In the genomic region with DNA sequence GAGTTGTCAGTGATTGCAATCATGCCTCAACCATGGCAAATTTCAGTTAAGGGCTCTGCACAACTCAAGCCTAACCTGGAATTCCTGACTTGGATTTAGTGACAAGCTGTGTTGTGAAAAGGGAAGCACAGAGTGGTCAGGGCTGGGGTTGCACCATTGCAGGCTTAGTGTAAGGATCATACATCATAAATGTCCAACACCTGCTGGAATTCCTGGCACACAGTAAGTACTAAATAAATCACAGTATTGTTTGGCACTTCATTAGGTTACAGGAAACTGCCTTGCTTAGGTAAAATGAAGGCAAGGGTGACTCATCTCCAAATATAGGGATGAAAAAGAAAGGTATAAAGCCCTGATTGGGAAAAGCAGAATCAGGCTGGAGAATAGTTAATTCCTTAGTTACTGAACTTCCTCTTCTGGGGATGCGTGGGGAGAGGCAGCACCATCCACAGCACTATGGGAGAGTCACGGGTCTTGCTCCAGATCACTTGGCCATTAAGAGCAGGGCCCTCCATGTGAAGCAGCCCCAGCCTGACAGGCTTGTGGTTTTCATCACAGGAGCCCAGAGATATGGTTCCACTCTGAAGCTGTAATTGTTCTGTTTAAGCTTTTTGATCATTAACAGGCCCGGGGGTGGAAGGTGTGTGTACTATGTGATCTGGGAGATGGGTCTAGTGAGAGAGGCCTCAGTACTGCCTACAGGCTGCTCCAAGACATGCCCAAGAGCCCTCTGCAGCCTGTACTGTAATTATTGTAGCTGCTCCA, we compare ENCODE assay signal across 19 cellular contexts. TPM values are rescaled to one million over a fixed set of nuclear protein-coding genes. Genes with fewer than 3 reads are reported as not detected.
DNase-seq lines count a peak whose midpoint lies in the region; ATAC-seq, FAIRE-seq and TF ChIP-seq lines count a peak whose summit lies in the region.
"Had no signal": no experiment of that assay in that cellular context is flagged by ENCODE, and none has a peak within 500 bp of the region (broad histone marks: within the 10 kb centered on the region; RNA-seq: fewer than 3 reads in every experiment).

No MANE protein-coding gene starts in this region.

- peaks cover 22% of the 10 kb centered on the region for H3K27me3 ChIP-seq in RWPE2 (ENCODE audit: insufficient read depth, poor library complexity, severe bottlenecking)
- no peaks in the 10 kb centered on the region for H3K27me3 ChIP-seq in Peyer's patch

- TF ChIP-seq CTCF in GM10248 (IDR thresholded peaks at IDR 0.05; ENCODE audit: control extremely low read depth, extremely low read depth, low read depth, missing control alignments) = no peak
- TF ChIP-seq CTCF in RWPE2 (IDR thresholded peaks at IDR 0.05; ENCODE audit: poor library complexity, severe bottlenecking) = no peak
- TF ChIP-seq CTCF in Peyer's patch (IDR thresholded peaks at IDR 0.05) = no peak

- no peak for TF ChIP-seq POLR2A in Peyer's patch (IDR thresholded peaks at IDR 0.05)

- FAIRE-seq in GM19239 (lab: Jason Lieb, UNC) = peak; percentile 66
- FAIRE-seq: D721Med had no signal

- no peaks in the 10 kb centered on the region for H3K36me3 ChIP-seq in RWPE2 (ENCODE audit: low read depth)
- no peaks in the 10 kb centered on the region for H3K36me3 ChIP-seq in Peyer's patch
- H3K36me3 ChIP-seq: BE2C had no signal

- CTCF ChIA-PET in GM10248 (lab: Yijun Ruan, JAX) = no interaction called here

- H3K4me3 ChIP-seq in RWPE2 (ENCODE audit: severe bottlenecking) (no peak overlapping the region), Peyer's patch (no peak overlapping the region)
- H3K4me3 ChIP-seq: SK-N-MC had no signal

- no peak overlapping the region for H3K27ac ChIP-seq in RWPE2 (ENCODE audit: poor library complexity, severe bottlenecking)
- H3K27ac ChIP-seq in Peyer's patch = no peak overlapping the region
- H3K27ac ChIP-seq: SK-N-MC had no signal

- no peaks in the 10 kb centered on the region for H3K4me1 ChIP-seq in RWPE2 (ENCODE audit: insufficient read depth, poor library complexity, severe bottlenecking)
- H3K4me1 ChIP-seq in Peyer's patch = no peaks in the 10 kb centered on the region
- H3K4me1 ChIP-seq: BE2C had no signal

- ATAC-seq in RWPE2 (ENCODE audit: low read depth) = peak; percentile 23; the same call in 1 of the 3 replicates
- ATAC-seq: CD8-positive, alpha-beta T cell; PC-3 had no signal

- POLR2A ChIA-PET in GM10248 (lab: Yijun Ruan, JAX) = no interaction called here

- peak; percentile 22 for DNase-seq in GM10248 (ENCODE audit: extremely low spot score)
- DNase-seq in GM19239 (ENCODE audit: insufficient read length, low spot score) = no peak
- DNase-seq in RWPE2 (ENCODE audit: low spot score) = no peak
- peak; percentile 24 for DNase-seq in putamen (ENCODE audit: low spot score)
- no peak for DNase-seq in Peyer's patch
- DNase-seq in DMS153 treated with DMSO at 0.1 percent for 48 hours (lab: John Stamatoyannopoulos, UW; ENCODE audit: unreplicated experiment) = no peak
- no peak for DNase-seq in HPDE6-E6E7 (ENCODE audit: extremely low spot score)
- DNase-seq: ACHN; BE2C; CD8-positive, alpha-beta T cell; IMR-90; MV-4-11; NCI-H1417 treated with DMSO at 0.1 percent for 48 hours; NCI-H2081; NCI-H524 treated with DMSO at 0.1 percent for 48 hours; PC-3 had no signal

- H3K9me3 ChIP-seq in RWPE2 (ENCODE audit: severe bottlenecking) = no peaks in the 10 kb centered on the region
- H3K9me3 ChIP-seq in Peyer's patch = no peaks in the 10 kb centered on the region
- H3K9me3 ChIP-seq: BE2C had no signal

RNA-seq across cellular contexts. Expression of gene SLC8A3, which starts 39.7 kb away (rescaled TPM):
- 1 to 10 TPM in 1 of 4 donors, under 1 TPM in 3; 0.18 to 4.1 (median 0.69) TPM for total RNA-seq in Peyer's patch
- total RNA-seq: CD8-positive, alpha-beta T cell; H4; PC-3 had no signal

Comparison
In these comparisons a context has a peak if more than half of its experiments do, and no peak if none do; other contexts are left out.
1. DNase-seq: peak in GM10248 (single experiment) and putamen (single experiment); none in GM19239 (single experiment), RWPE2 (single experiment), Peyer's patch (0 of 3), DMS153 treated with DMSO at 0.1 percent for 48 hours (single experiment) and HPDE6-E6E7 (single experiment).